13 cellular contexts compared by ENCODE assay signal in genomic region chr1:208047476-208047934, GRCh38.
A peak's percentile ranks its signal among the peaks of the same experiment; 100 is the strongest.
DNase-seq lines count a peak whose midpoint lies in the region; ATAC-seq, FAIRE-seq and TF ChIP-seq lines count a peak whose summit lies in the region.
"Had no signal": no experiment of that assay in that cellular context is flagged by ENCODE, and none has a peak within 500 bp of the region (broad histone marks: within the 10 kb centered on the region; RNA-seq: fewer than 3 reads in every experiment).

No MANE protein-coding gene starts in this region.

- TF ChIP-seq CTCF in astrocyte (IDR thresholded peaks at IDR 0.05; ENCODE audit: insufficient read depth, low read depth, low read length), result no peak
- no peak for TF ChIP-seq CTCF in mucosa of descending colon (IDR thresholded peaks at IDR 0.05)
- no peak for TF ChIP-seq CTCF in thoracic aorta (IDR thresholded peaks at IDR 0.05)
- TF ChIP-seq CTCF in MM.1S (IDR thresholded peaks at IDR 0.05; ENCODE audit: low read length), result no peak

- ATAC-seq in mucosa of descending colon (peak; percentile 50), thoracic aorta (ENCODE audit: insufficient number of reproducible peaks, low FRiP score, low read depth) (peak; percentile 63)
- ATAC-seq: natural killer cell, PC-3 had no signal

- H4K20me1 ChIP-seq in astrocyte (ENCODE audit: insufficient read depth, low read length) (no peaks in the 10 kb centered on the region), MM.1S (ENCODE audit: insufficient read depth, low read length) (no peaks in the 10 kb centered on the region)

- peaks cover 6% of the 10 kb centered on the region for H3K4me1 ChIP-seq in astrocyte (ENCODE audit: insufficient read depth, low read length)
- H3K4me1 ChIP-seq in mucosa of descending colon (ENCODE audit: low read depth), result peaks cover 5% of the 10 kb centered on the region
- H3K4me1 ChIP-seq in thoracic aorta (ENCODE audit: control insufficient read depth in 1 of 2, low read depth in 2 of 2), result peaks cover 23 to 52% of the 10 kb centered on the region in 2 donors
- H3K4me1 ChIP-seq in MM.1S (ENCODE audit: low read length), result no peaks in the 10 kb centered on the region

- H3K36me3 ChIP-seq in astrocyte (ENCODE audit: insufficient read depth, low read length) (no peaks in the 10 kb centered on the region), mucosa of descending colon (ENCODE audit: low read depth) (peaks cover 7% of the 10 kb centered on the region), thoracic aorta (peaks cover 43% of the 10 kb centered on the region), MM.1S (replicated peaks; ENCODE audit: insufficient read depth, low read length) (no peaks in the 10 kb centered on the region)

- no peaks in the 10 kb centered on the region for H3F3A ChIP-seq in MM.1S (ENCODE audit: insufficient read depth, low read length)

- intact Hi-C loops in mucosa of descending colon (cut with DNase I, micrococcal nuclease), result no loop called here

- no peak overlapping the region for H3K9ac ChIP-seq in astrocyte (ENCODE audit: low read length)
- H3K9ac ChIP-seq in MM.1S (ENCODE audit: low read length), result no peak overlapping the region

- no peak overlapping the region for H3K27ac Mint-ChIP-seq in astrocyte (ENCODE audit: unreplicated experiment)
- H3K27ac Mint-ChIP-seq: natural killer cell had no signal

- no peaks in the 10 kb centered on the region for H3K79me2 ChIP-seq in astrocyte (ENCODE audit: insufficient read depth, low read length)
- H3K79me2 ChIP-seq in MM.1S (ENCODE audit: low read length), result no peaks in the 10 kb centered on the region

- H3K9me3 Mint-ChIP-seq in astrocyte (ENCODE audit: unreplicated experiment), result no peaks in the 10 kb centered on the region
- H3K9me3 Mint-ChIP-seq: natural killer cell had no signal

- peaks cover 13% of the 10 kb centered on the region for H3K36me3 Mint-ChIP-seq in astrocyte (ENCODE audit: low read depth, unreplicated experiment)
- H3K36me3 Mint-ChIP-seq: natural killer cell had no signal

- no peak overlapping the region for H3K4me3 ChIP-seq in astrocyte (ENCODE audit: insufficient read depth, low read depth, low read length)
- no peak overlapping the region for H3K4me3 ChIP-seq in mucosa of descending colon
- H3K4me3 ChIP-seq in thoracic aorta, result no peak overlapping the region
- H3K4me3 ChIP-seq in MM.1S (ENCODE audit: low read length), result no peak overlapping the region

- H3K27me3 ChIP-seq in astrocyte (ENCODE audit: insufficient read depth, low read length), result no peaks in the 10 kb centered on the region
- H3K27me3 ChIP-seq in thoracic aorta (replicated peaks; ENCODE audit: insufficient read depth), result no peaks in the 10 kb centered on the region
- H3K27me3 ChIP-seq in MM.1S (replicated peaks; ENCODE audit: insufficient read depth, low read length), result no peaks in the 10 kb centered on the region

- H3K27ac ChIP-seq in astrocyte (ENCODE audit: low read depth, low read length), result no peak overlapping the region
- H3K27ac ChIP-seq in thoracic aorta, result peak overlapping the region; percentile 62 to 76
- no peak overlapping the region for H3K27ac ChIP-seq in MM.1S (ENCODE audit: low read length)
- H3K27ac ChIP-seq: WERI-Rb-1 had no signal

- H3K4me1 Mint-ChIP-seq in astrocyte (ENCODE audit: low read depth, unreplicated experiment), result peaks cover 36% of the 10 kb centered on the region
- H3K4me1 Mint-ChIP-seq: natural killer cell had no signal

- DNase-seq in astrocyte (ENCODE audit: low read depth), result peak; percentile 48
- peak; percentile 78 for DNase-seq in fibroblast of peridontal ligament (ENCODE audit: extremely low read depth)
- peak; percentile 22 to 76 (median 46) for DNase-seq in mucosa of descending colon
- DNase-seq in thoracic aorta (ENCODE audit: low spot score), result peak; percentile 80
- DNase-seq in UCSD-AML1 (lab: John Stamatoyannopoulos, UW; ENCODE audit: unreplicated experiment), result no peak
- DNase-seq in MM.1S, result no peak
- DNase-seq in cortex of kidney (lab: John Stamatoyannopoulos, UW), result no peak
- no peak for DNase-seq in T-helper 9 cell
- DNase-seq: GOT3, natural killer cell, NCI-H1417, PC-3, WERI-Rb-1 had no signal

- FAIRE-seq in astrocyte (lab: Jason Lieb, UNC), result no peak

- H3K27me3 Mint-ChIP-seq in astrocyte (ENCODE audit: low read depth, unreplicated experiment), result peaks cover 12% of the 10 kb centered on the region

- H2AFZ ChIP-seq in astrocyte (ENCODE audit: low read depth, low read length) (peak overlapping the region; percentile 47), MM.1S (ENCODE audit: low read length) (no peak overlapping the region)

- no peaks in the 10 kb centered on the region for H3K9me2 ChIP-seq in MM.1S (replicated peaks; ENCODE audit: insufficient read depth, low read length)

- H3K9me3 ChIP-seq in astrocyte (ENCODE audit: insufficient read depth, low read depth, low read length), result no peaks in the 10 kb centered on the region
- H3K9me3 ChIP-seq in mucosa of descending colon, result no peaks in the 10 kb centered on the region
- H3K9me3 ChIP-seq in thoracic aorta, result no peaks in the 10 kb centered on the region
- no peaks in the 10 kb centered on the region for H3K9me3 ChIP-seq in MM.1S (replicated peaks; ENCODE audit: insufficient read depth, low read length)

- no peak overlapping the region for H3K4me3 Mint-ChIP-seq in astrocyte (ENCODE audit: unreplicated experiment)
- H3K4me3 Mint-ChIP-seq: natural killer cell had no signal

- H3K4me2 ChIP-seq in astrocyte (ENCODE audit: low read length) (no peak overlapping the region), MM.1S (ENCODE audit: low read depth, low read length) (no peak overlapping the region)

Comparison
In these comparisons a context has a peak if more than half of its experiments do, and no peak if none do; other contexts are left out.
1. DNase-seq: peak in astrocyte (single experiment), fibroblast of peridontal ligament (single experiment), mucosa of descending colon (3 of 3) and thoracic aorta (single experiment); none in UCSD-AML1 (single experiment), MM.1S (single experiment), cortex of kidney (single experiment) and T-helper 9 cell (single experiment).
2. H3K27ac ChIP-seq: peak in thoracic aorta (2 of 2); none in astrocyte (single experiment) and MM.1S (single experiment).